6 cellular contexts compared by ENCODE assay signal in genomic region chr7:101154693-101155102, GRCh38. TPM values are rescaled to one million over a fixed set of nuclear protein-coding genes. Genes with fewer than 3 reads are reported as not detected.
DNase-seq lines count a peak whose midpoint lies in the region; ATAC-seq and TF ChIP-seq lines count a peak whose summit lies in the region.

No MANE protein-coding gene starts in this region.

- H3K27ac ChIP-seq in OCI-LY3 (ENCODE audit: low read length): peak overlapping the region; percentile 55
- H3K27ac ChIP-seq in upper lobe of right lung: peak overlapping the region; percentile 51

- TF ChIP-seq CTCF in OCI-LY3 (IDR thresholded peaks at IDR 0.05; ENCODE audit: low read depth, low read length) (no peak), upper lobe of right lung (IDR thresholded peaks at IDR 0.05) (no peak)

- H3K9ac ChIP-seq in OCI-LY3 (ENCODE audit: low read length): peak overlapping the region; percentile 93

- H4K20me1 ChIP-seq in OCI-LY3 (ENCODE audit: insufficient read depth, low read length): no peaks in the 10 kb centered on the region

- H3K4me1 ChIP-seq in OCI-LY3 (ENCODE audit: low read length): peaks cover 25% of the 10 kb centered on the region
- peaks cover 8% of the 10 kb centered on the region for H3K4me1 ChIP-seq in upper lobe of right lung

- H3K27me3 ChIP-seq in OCI-LY3 (ENCODE audit: low read depth, low read length) (no peaks in the 10 kb centered on the region), upper lobe of right lung (no peaks in the 10 kb centered on the region)

- H3K4me2 ChIP-seq in OCI-LY3 (ENCODE audit: low read length): peak overlapping the region; percentile 88

- no peak for DNase-seq in left ventricle myocardium superior
- no peak for DNase-seq in upper lobe of right lung
- no peak for DNase-seq in H4 (ENCODE audit: low spot score)
- DNase-seq in NCI-H1105 treated with DMSO at 0.1 percent for 48 hours (lab: John Stamatoyannopoulos, UW): no peak

- H3K9me3 ChIP-seq in OCI-LY3 (ENCODE audit: insufficient read depth, low read length) (no peaks in the 10 kb centered on the region), upper lobe of right lung (no peaks in the 10 kb centered on the region)

- intact Hi-C loops in left ventricle myocardium superior (cut with micrococcal nuclease): no loop called here
- intact Hi-C loops in upper lobe of right lung (cut with DNase I): no loop called here

- peaks cover 24% of the 10 kb centered on the region for H3K36me3 ChIP-seq in OCI-LY3 (replicated peaks; ENCODE audit: low read depth, low read length)
- peaks cover 15% of the 10 kb centered on the region for H3K36me3 ChIP-seq in upper lobe of right lung

- H3K4me3 ChIP-seq in OCI-LY3 (ENCODE audit: low read length) (peak overlapping the region; percentile 92), upper lobe of right lung (peak overlapping the region; percentile 83)

- H2AFZ ChIP-seq in OCI-LY3 (ENCODE audit: low read depth, low read length): no peak overlapping the region; the same call in 1 of the 2 replicates

- ATAC-seq in GM21529 (IDR thresholded peaks at IDR 0.05; ENCODE audit: unreplicated experiment): peak; percentile 14
- peak; percentile 50 for ATAC-seq in left ventricle myocardium superior
- ATAC-seq in upper lobe of right lung: peak; percentile 36

- peaks cover 20% of the 10 kb centered on the region for H3K79me2 ChIP-seq in OCI-LY3 (ENCODE audit: low read length)

RNA-seq across cellular contexts. Expression of gene AP1S1, which starts 0.4 kb away (rescaled TPM):
- 11.8 TPM for total RNA-seq in left ventricle myocardium superior
- total RNA-seq in upper lobe of right lung: 24.0 TPM
- total RNA-seq in H4 (2014; rRNA removed; shearing (Covaris generic)): 148 and 186 TPM in 2 replicates

RNA-seq across cellular contexts. Expression of gene VGF, which starts 10.7 kb away (rescaled TPM):
- total RNA-seq in left ventricle myocardium superior (not detected), upper lobe of right lung (not detected)
- 3.6 and 7.1 TPM in 2 replicates for total RNA-seq in H4 (2014; rRNA removed; shearing (Covaris generic))

RNA-seq across cellular contexts. Expression of gene NAT16, which starts 25.4 kb away (rescaled TPM):
- not detected for total RNA-seq in left ventricle myocardium superior
- total RNA-seq in upper lobe of right lung: not detected
- total RNA-seq in H4 (2014; rRNA removed; shearing (Covaris generic)): not detected in 2 replicates

RNA-seq across cellular contexts. Expression of gene SERPINE1, which starts 27.8 kb away (rescaled TPM):
- total RNA-seq in left ventricle myocardium superior (1.3 TPM), upper lobe of right lung (13.7 TPM)
- 11.1 and 12.7 TPM in 2 replicates for total RNA-seq in H4 (2014; rRNA removed; shearing (Covaris generic))

RNA-seq across cellular contexts. Expression of gene MOGAT3, which starts 46.1 kb away (rescaled TPM):
- total RNA-seq in left ventricle myocardium superior (not detected), upper lobe of right lung (not detected)
- not detected in 2 replicates for total RNA-seq in H4 (2014; rRNA removed; shearing (Covaris generic))
